Comparison of ENCODE assay signal across 11 cellular contexts in genomic region chr1:25268143-25268465, GRCh38. TPM values are rescaled to one million over a fixed set of nuclear protein-coding genes. Genes with fewer than 3 reads are reported as not detected.
DNase-seq lines count a peak whose midpoint lies in the region; ATAC-seq and TF ChIP-seq lines count a peak whose summit lies in the region.
"Not testable (repeated sequence)": the region's sequence is repeated elsewhere in the genome, so short reads cannot be mapped to it uniquely, and the experiment has no call there.
"Had no signal": no experiment of that assay in that cellular context is flagged by ENCODE, and none has a peak within 500 bp of the region (broad histone marks: within the 10 kb centered on the region; RNA-seq: fewer than 3 reads in every experiment).

No MANE protein-coding gene starts in this region.

- H3K79me2 ChIP-seq in ACC112 (ENCODE audit: control insufficient read depth, insufficient read depth, low read length, unreplicated experiment); HCT116 (ENCODE audit: insufficient read depth, low read length): not testable (repeated sequence)

- DNase-seq in HCT116 (ENCODE audit: low read depth, low spot score); RWPE2 (ENCODE audit: low spot score); dorsolateral prefrontal cortex; iPS DF 6.9 (ENCODE audit: low read depth, low spot score); neural crest cell (ENCODE audit: low read depth, low spot score); stimulated activated naive B cell treated with anti-CD40 and anti-IgM and Interleukin-4, amounts not matched to agents 10 μg/mL and 1 μg/mL and 100 μg/mL, for 72 hours: not testable (repeated sequence)
- peak in 1 of 2 donors; percentile 10 for DNase-seq in activated T-cell treated with anti-CD3 and anti-CD28 coated beads, Interleukin-2, amount 50 U/mL, for 72 hours

- not testable (repeated sequence) for H3K4me1 Mint-ChIP-seq in activated T-cell treated with anti-CD3 and anti-CD28 coated beads, Interleukin-2, amount 50 U/mL, for 72 hours (ENCODE audit: low read depth); stimulated activated naive B cell treated with anti-CD40 and anti-IgM and Interleukin-4, amounts not matched to agents 10 μg/mL and 1 μg/mL and 100 μg/mL, for 72 hours
- H3K4me1 Mint-ChIP-seq in neural crest cell, result peaks cover 12% of the 10 kb centered on the region

- H3K4me3 ChIP-seq in ACC112 (ENCODE audit: low read depth, low read length) (peak overlapping the region; percentile 40; the same call in 1 of the 2 replicates), HCT116 (replicated peaks in 1 of 2; ENCODE audit: low read depth in 1 of 2, low read length in 2 of 2) (peak overlapping the region; percentile 38 to 43), RWPE2 (ENCODE audit: severe bottlenecking) (peak overlapping the region; percentile 28), dorsolateral prefrontal cortex (peak overlapping the region in 48 of 59 donors; percentile 15 to 82 (median 60)), iPS DF 6.9 (ENCODE audit: low read length) (peak overlapping the region; percentile 30; the same call in 1 of the 2 replicates)

- not testable (repeated sequence) for H3K4me1 ChIP-seq in ACC112 (ENCODE audit: control insufficient read depth, insufficient read depth, low read length, unreplicated experiment); HCT116 (ENCODE audit: control insufficient read depth in 1 of 2, insufficient read depth in 2 of 2, low read length in 2 of 2); RWPE2 (ENCODE audit: insufficient read depth, poor library complexity, severe bottlenecking); iPS DF 6.9 (ENCODE audit: control insufficient read depth, insufficient read depth, low read length)

- H3K27me3 ChIP-seq in ACC112 (ENCODE audit: insufficient read depth, low read length); HCT116 (ENCODE audit: insufficient read depth, low read length); RWPE2 (ENCODE audit: insufficient read depth, poor library complexity, severe bottlenecking); dorsolateral prefrontal cortex; iPS DF 6.9 (ENCODE audit: control insufficient read depth, insufficient read depth, low read length): not testable (repeated sequence)

- POLR2A ChIA-PET in HCT116 (lab: Charles Lee), result not testable (repeated sequence)

- peak; percentile 8; the same call in 1 of the 2 replicates for ATAC-seq in HCT116
- ATAC-seq in RWPE2 (ENCODE audit: low read depth); activated T-cell treated with anti-CD3 and anti-CD28 coated beads, Interleukin-2, amount 50 U/mL, for 72 hours (replicated peaks in 1 of 2); stimulated activated naive B cell treated with anti-CD40 and anti-IgM and Interleukin-4, amounts not matched to agents 10 μg/mL and 1 μg/mL and 100 μg/mL, for 72 hours (replicated peaks): not testable (repeated sequence)

- not testable (repeated sequence) for H3K9me3 ChIP-seq in HCT116 (ENCODE audit: control insufficient read depth in 1 of 2, insufficient read depth in 1 of 2, low read depth in 1 of 2, low read length in 2 of 2); RWPE2 (ENCODE audit: severe bottlenecking); iPS DF 6.9 (ENCODE audit: control insufficient read depth, insufficient read depth, low read length)

- H3K4me2 ChIP-seq in HCT116 (ENCODE audit: low read length), result peak overlapping the region; percentile 63

- not testable (repeated sequence) for H3K36me3 Mint-ChIP-seq in activated T-cell treated with anti-CD3 and anti-CD28 coated beads, Interleukin-2, amount 50 U/mL, for 72 hours (ENCODE audit: insufficient read depth in 2 of 2); neural crest cell (ENCODE audit: low read depth); stimulated activated naive B cell treated with anti-CD40 and anti-IgM and Interleukin-4, amounts not matched to agents 10 μg/mL and 1 μg/mL and 100 μg/mL, for 72 hours

- not testable (repeated sequence) for H3K9ac ChIP-seq in HCT116 (ENCODE audit: low read length)

- H3K4me3 Mint-ChIP-seq in activated T-cell treated with anti-CD3 and anti-CD28 coated beads, Interleukin-2, amount 50 U/mL, for 72 hours, result peak overlapping the region; percentile 68 to 90
- H3K4me3 Mint-ChIP-seq in neural crest cell, result peak overlapping the region; percentile 87
- H3K4me3 Mint-ChIP-seq in stimulated activated naive B cell treated with anti-CD40 and anti-IgM and Interleukin-4, amounts not matched to agents 10 μg/mL and 1 μg/mL and 100 μg/mL, for 72 hours, result peak overlapping the region; percentile 76 to 87

- H3K27me3 Mint-ChIP-seq in activated T-cell treated with anti-CD3 and anti-CD28 coated beads, Interleukin-2, amount 50 U/mL, for 72 hours (ENCODE audit: low read depth); neural crest cell (ENCODE audit: low read depth); stimulated activated naive B cell treated with anti-CD40 and anti-IgM and Interleukin-4, amounts not matched to agents 10 μg/mL and 1 μg/mL and 100 μg/mL, for 72 hours: not testable (repeated sequence)

- RAD21 ChIA-PET in HCT116 (lab: Charles Lee; ENCODE audit: low non-redundant PET in 1 of 2, low total read pairs in 2 of 2, uncharacterized antibody in 2 of 2, unreplicated experiment in 2 of 2), result not testable (repeated sequence)

- TF ChIP-seq POLR2A in HCT116 (IDR thresholded peaks at IDR 0.05; ENCODE audit: borderline replicate concordance, extremely low read depth, insufficient read depth, insufficient read length), result not testable (repeated sequence)

- not testable (repeated sequence) for H4K20me1 ChIP-seq in HCT116 (ENCODE audit: insufficient read depth)

- not testable (repeated sequence) for H3K9me3 Mint-ChIP-seq in activated T-cell treated with anti-CD3 and anti-CD28 coated beads, Interleukin-2, amount 50 U/mL, for 72 hours; neural crest cell; stimulated activated naive B cell treated with anti-CD40 and anti-IgM and Interleukin-4, amounts not matched to agents 10 μg/mL and 1 μg/mL and 100 μg/mL, for 72 hours

- intact Hi-C loops in HCT116 (cut with micrococcal nuclease), result not testable (repeated sequence)
- intact Hi-C loops in dorsolateral prefrontal cortex (cut with DNase I), result loop anchor here in 1 of 2 donors (2.0 kb wide), 1 partner anchor 21 kb away; the partner anchor contains the start of gene RSRP1

- not testable (repeated sequence) for BruUV-seq in HCT116 (replicated peaks; lab: Mats Ljungman, UMichigan)

- not testable (repeated sequence) for H3K9me2 ChIP-seq in HCT116 (ENCODE audit: insufficient read depth)

- not testable (repeated sequence) for TF ChIP-seq CTCF in HCT116 (IDR thresholded peaks at IDR 0.05 in 2 of 3, conservative IDR thresholded peaks at IDR 0.05 in 1 of 3; ENCODE audit: borderline replicate concordance in 1 of 3, insufficient read depth in 1 of 3, low read depth in 2 of 3, low read length in 2 of 3); RWPE2 (IDR thresholded peaks at IDR 0.05; ENCODE audit: poor library complexity, severe bottlenecking); dorsolateral prefrontal cortex (IDR thresholded peaks at IDR 0.05 in 54 of 56, conservative IDR thresholded peaks at IDR 0.05 in 2 of 56; ENCODE audit: low read depth in 1 of 56, partially characterized antibody in 56 of 56); neural crest cell (conservative IDR thresholded peaks at IDR 0.05)

- CTCF ChIA-PET in HCT116 (lab: Charles Lee), result not testable (repeated sequence)

- H3K27ac Mint-ChIP-seq in activated T-cell treated with anti-CD3 and anti-CD28 coated beads, Interleukin-2, amount 50 U/mL, for 72 hours, result peak overlapping the region; percentile 92
- H3K27ac Mint-ChIP-seq in neural crest cell (ENCODE audit: unreplicated experiment), result not testable (repeated sequence)
- peak overlapping the region; percentile 83 for H3K27ac Mint-ChIP-seq in stimulated activated naive B cell treated with anti-CD40 and anti-IgM and Interleukin-4, amounts not matched to agents 10 μg/mL and 1 μg/mL and 100 μg/mL, for 72 hours

- no CpG with 5 or more reads among the region's 10 CpGs for WGBS in iPS DF 6.9 (ENCODE audit: insufficient coverage, insufficient read length)

- H3K36me3 ChIP-seq in ACC112 (ENCODE audit: insufficient read depth, low read length); HCT116 (ENCODE audit: control insufficient read depth in 1 of 2, insufficient read depth in 2 of 2, low read length in 2 of 2); RWPE2 (ENCODE audit: low read depth); iPS DF 6.9 (ENCODE audit: control insufficient read depth, insufficient read depth, low read length): not testable (repeated sequence)

- H2AFZ ChIP-seq in ACC112 (ENCODE audit: low read length, unreplicated experiment); HCT116 (ENCODE audit: low read depth, low read length, poor library complexity, severe bottlenecking): not testable (repeated sequence)

- not testable (repeated sequence) for H3K27ac ChIP-seq in ACC112 (ENCODE audit: low read depth, low read length); HCT116 (ENCODE audit: low read depth, low read length); iPS DF 6.9 (ENCODE audit: low read length)
- H3K27ac ChIP-seq in RWPE2 (ENCODE audit: poor library complexity, severe bottlenecking) (peak overlapping the region; percentile 34), dorsolateral prefrontal cortex (peak overlapping the region in 25 of 59 donors; percentile 36 to 89 (median 81))

- not testable (repeated sequence) for TF ChIP-seq RAD21 in HCT116 (IDR thresholded peaks at IDR 0.05; ENCODE audit: low read depth)

RNA-seq across cellular contexts. Expression of gene RHD, which starts 4.2 kb away (rescaled TPM):
- not detected for total RNA-seq in HCT116 (2021; ENCODE audit: unreplicated experiment)
- 0.04 and 0.10 TPM in 2 replicates for polyA plus RNA-seq in HCT116 (2012)
- under 1 TPM in 1 of 2 donors, not detected in 1; 0.12 TPM for total RNA-seq in activated T-cell treated with anti-CD3 and anti-CD28 coated beads, Interleukin-2, amount 50 U/mL, for 72 hours
- under 1 TPM in 8 of 120 experiments, not detected in 112; 0.22 to 0.96 (median 0.56) TPM for total RNA-seq in dorsolateral prefrontal cortex
- 0.07 TPM in 1 of 2 replicates, not detected in the other for total RNA-seq in neural crest cell
- total RNA-seq: A172, body of pancreas, esophagus mucosa had no signal

RNA-seq across cellular contexts. Expression of gene RSRP1, which starts 20.9 kb away (rescaled TPM):
- 82.9 TPM for total RNA-seq in HCT116 (2021; ENCODE audit: unreplicated experiment)
- 30.0 and 37.9 TPM in 2 replicates for polyA plus RNA-seq in HCT116 (2012)
- 100 to 1,000 TPM; 181 to 271 TPM for total RNA-seq in activated T-cell treated with anti-CD3 and anti-CD28 coated beads, Interleukin-2, amount 50 U/mL, for 72 hours
- total RNA-seq in dorsolateral prefrontal cortex, result 100 to 1,000 TPM in 118 of 120 experiments, 10 to 100 TPM in 2; 87.8 to 261 (median 154) TPM
- 60.4 and 74.2 TPM in 2 replicates for total RNA-seq in neural crest cell

RNA-seq across cellular contexts. Expression of gene SYF2, which starts 35.8 kb away (rescaled TPM):
- total RNA-seq in HCT116 (2021; ENCODE audit: unreplicated experiment) (40.4 TPM), dorsolateral prefrontal cortex (10 to 100 TPM; 19.7 to 39.9 (median 26.6) TPM), neural crest cell (26.3 and 26.5 TPM in 2 replicates)
- polyA plus RNA-seq in HCT116 (2012), result 19.1 and 26.6 TPM in 2 replicates
- total RNA-seq in activated T-cell treated with anti-CD3 and anti-CD28 coated beads, Interleukin-2, amount 50 U/mL, for 72 hours, result 10 to 100 TPM; 64.8 to 78.0 TPM
